In the genomic region with DNA sequence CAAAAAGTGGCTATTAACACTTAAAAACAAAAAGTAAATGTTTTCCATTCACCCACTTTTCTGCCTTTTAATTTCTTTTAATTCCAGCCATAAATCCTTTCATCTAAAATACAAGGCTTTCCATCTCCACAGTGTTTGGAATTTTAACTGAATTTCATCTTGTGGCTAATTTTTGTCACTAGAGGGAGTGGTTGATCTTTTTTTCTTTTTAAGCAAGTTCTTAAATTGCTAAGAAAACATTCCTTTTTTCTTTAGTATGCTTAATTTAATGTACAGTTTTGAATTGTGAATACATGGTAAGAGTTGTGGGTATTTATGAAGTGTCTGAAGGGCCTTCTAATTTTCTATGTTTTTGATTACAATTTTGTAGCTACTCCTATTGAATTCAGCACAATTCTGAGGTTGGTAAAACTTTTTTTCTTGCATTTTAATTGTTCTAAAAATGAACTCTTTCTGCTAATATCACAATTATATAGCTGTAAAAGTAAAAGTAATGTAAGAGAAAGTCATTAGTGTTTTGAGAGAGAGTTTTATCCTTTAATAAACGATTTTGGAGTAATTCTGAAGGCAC, we compare ENCODE assay signal across 8 cellular contexts. TPM values are rescaled to one million over a fixed set of nuclear protein-coding genes. Genes with fewer than 3 reads are reported as not detected.
DNase-seq lines count a peak whose midpoint lies in the region; ATAC-seq and TF ChIP-seq lines count a peak whose summit lies in the region.

No MANE protein-coding gene starts in this region.

- in situ Hi-C loops in SK-MEL-5 (cut with HindIII; ENCODE audit: low pct_unique_long_range_greater_than_20kb, low sequenced_read_pairs), result no loop called here

- H3K27ac ChIP-seq in heart left ventricle, result no peak overlapping the region
- H3K27ac ChIP-seq in right cardiac atrium (ENCODE audit: low read length), result no peak overlapping the region
- no peak overlapping the region for H3K27ac ChIP-seq in vagina

- intact Hi-C loops in heart left ventricle (cut with DNase I) (loop anchor here in 9 of 10 donors (2.0 to 10.0 kb wide), 5 partner anchors 100 to 203 kb away; no protein-coding TSS in a partner anchor), right cardiac atrium (cut with DNase I) (loop anchor here (2.0 to 10.0 kb wide), 3 partner anchors 200 to 203 kb away; no protein-coding TSS in a partner anchor), vagina (cut with DNase I) (loop anchor here (10.0 kb wide), 1 partner anchor 200 kb away; no protein-coding TSS in a partner anchor)

- no peaks in the 10 kb centered on the region for H3K27me3 ChIP-seq in heart left ventricle
- H3K27me3 ChIP-seq in right cardiac atrium (ENCODE audit: control insufficient read depth, insufficient read depth), result no peaks in the 10 kb centered on the region
- H3K27me3 ChIP-seq in vagina, result no peaks in the 10 kb centered on the region

- ATAC-seq in heart left ventricle (no peak), right cardiac atrium (no peak), HG03565 (IDR thresholded peaks at IDR 0.05; ENCODE audit: unreplicated experiment) (no peak), GM21825 (IDR thresholded peaks at IDR 0.05; ENCODE audit: unreplicated experiment) (no peak)

- no peak for TF ChIP-seq POLR2A in heart left ventricle (IDR thresholded peaks at IDR 0.05)
- no peak for TF ChIP-seq POLR2A in vagina (IDR thresholded peaks at IDR 0.05)

- peaks cover 0 to 15% (median 12%) of the 10 kb centered on the region in 12 donors for H3K4me1 ChIP-seq in heart left ventricle
- peaks cover 2% of the 10 kb centered on the region for H3K4me1 ChIP-seq in right cardiac atrium (ENCODE audit: control insufficient read depth, insufficient read depth, low read length)
- peaks cover 20% of the 10 kb centered on the region for H3K4me1 ChIP-seq in vagina

- H3K9me3 ChIP-seq in heart left ventricle (no peaks in the 10 kb centered on the region), right cardiac atrium (ENCODE audit: control insufficient read depth, low read length) (no peaks in the 10 kb centered on the region), vagina (no peaks in the 10 kb centered on the region)

- WGBS in heart left ventricle, 4 donors, result 74 to 89% (median 86%) methylated on average over 1 of the region's 1 CpG
- 76% methylated on average over 1 of the region's 1 CpG for WGBS in right cardiac atrium

- TF ChIP-seq CTCF in heart left ventricle (IDR thresholded peaks at IDR 0.05) (peak in 11 of 12 donors; percentile 27 to 74 (median 53)), vagina (IDR thresholded peaks at IDR 0.05) (peak in 2 of 3 experiments; percentile 29 to 38)

- H3K36me3 ChIP-seq in heart left ventricle, result no peaks in the 10 kb centered on the region
- H3K36me3 ChIP-seq in vagina, result no peaks in the 10 kb centered on the region

- DNase-seq in heart left ventricle (no peak), right cardiac atrium (no peak), SK-MEL-5 (ENCODE audit: low read depth, low spot score) (peak; percentile 39), glomerular visceral epithelial cell (ENCODE audit: extremely low spot score) (peak; percentile 37), vagina (ENCODE audit: extremely low spot score in 2 of 2) (no peak)
- DNase-seq in activated CD4-positive, alpha-beta T cell treated with anti-CD3 and anti-CD28 coated beads, Interleukin-2, amount 50 U/mL, for 48 hours, result no peak

- H3K4me3 ChIP-seq in heart left ventricle, result no peak overlapping the region
- no peak overlapping the region for H3K4me3 ChIP-seq in right cardiac atrium (ENCODE audit: low read length)
- no peak overlapping the region for H3K4me3 ChIP-seq in vagina

RNA-seq across cellular contexts. Expression of gene ANK3, which starts 54.9 kb away (rescaled TPM):
- 100 to 1,000 TPM; 192 to 576 (median 242) TPM for total RNA-seq in heart left ventricle
- polyA plus RNA-seq in heart left ventricle, result 100 to 1,000 TPM in 1 of 2 donors, 10 to 100 TPM in 1; 33.8 to 136 TPM
- 100 to 1,000 TPM; 162 to 196 (median 181) TPM for total RNA-seq in right cardiac atrium
- polyA plus RNA-seq in right cardiac atrium, result 59.8 TPM
- 0.40 and 2.0 TPM in 2 replicates for total RNA-seq in SK-MEL-5 (2014; rRNA removed; shearing (Covaris generic))
- polyA plus RNA-seq in SK-MEL-5 (2015; cell fraction: cytosol; rRNA removed), result 2.3 and 3.5 TPM in 2 replicates
- polyA plus RNA-seq in SK-MEL-5 (2015; cell fraction: nucleus; rRNA removed), result 9.2 and 11.7 TPM in 2 replicates
- total RNA-seq in vagina, result 65.3 TPM

Comparison
In these comparisons a context has a peak if more than half of its experiments do, and no peak if none do; other contexts are left out.
1. DNase-seq: peak in SK-MEL-5 (single experiment) and glomerular visceral epithelial cell (single experiment); none in heart left ventricle (0 of 5), right cardiac atrium (0 of 3), vagina (0 of 2) and activated CD4-positive, alpha-beta T cell treated with anti-CD3 and anti-CD28 coated beads, Interleukin-2, amount 50 U/mL, for 48 hours (0 of 2).
2. RNA of gene ANK3, which starts 54.9 kb away (total RNA-seq): 192 to 576 TPM in heart left ventricle, 162 to 196 TPM in right cardiac atrium and 65.3 TPM in vagina (single experiment); 0.40 to 2.0 TPM in SK-MEL-5; every median in the first group is over 10 times any median in the second.